In the genomic region with DNA sequence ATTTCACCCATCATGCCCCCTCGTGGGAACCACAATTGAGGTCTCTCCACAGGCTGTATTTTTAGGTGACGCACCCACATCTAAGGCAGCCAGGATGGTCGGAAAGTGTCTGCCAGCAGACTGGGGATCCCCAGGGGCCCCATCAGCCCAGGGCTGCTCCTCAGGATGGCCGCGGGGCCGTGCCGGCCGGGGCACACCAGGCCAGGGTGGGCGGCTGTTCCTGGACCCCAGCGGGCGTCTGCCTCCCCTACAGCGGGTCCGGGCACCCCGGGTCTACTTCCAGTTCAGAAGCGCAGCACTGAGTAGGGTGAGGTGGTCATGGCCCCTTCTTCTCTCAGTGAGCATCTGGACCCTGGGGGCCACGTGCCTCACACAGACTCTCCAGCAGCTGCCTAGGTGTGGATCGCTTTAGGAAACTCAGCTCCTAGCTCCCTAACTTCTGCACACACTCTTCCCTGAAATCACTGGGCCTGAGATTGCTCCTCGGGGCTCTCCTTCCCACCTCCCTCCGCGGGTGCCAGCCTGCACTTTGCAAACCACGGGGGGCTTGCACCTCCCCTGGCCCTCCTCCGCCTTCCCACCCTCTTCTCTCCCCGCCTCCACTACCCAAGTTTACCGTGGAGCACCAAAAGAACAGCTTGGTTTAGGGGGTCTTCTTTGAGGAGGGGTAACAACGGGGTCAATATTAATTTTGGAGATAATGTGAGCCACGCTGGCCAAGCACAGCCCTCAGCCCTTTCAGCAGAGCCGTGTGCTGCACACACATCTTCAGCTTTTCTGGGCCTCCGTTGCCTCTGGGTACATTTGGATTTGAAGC, we compare ENCODE assay signal across 1 cellular context.
TF ChIP-seq lines count a peak whose summit lies in the region.

No MANE protein-coding gene starts in this region.

TF ChIP-seq in H1, 55 proteins besides CTCF, POLR2A, EP300 and RAD21:
- TF ChIP-seq EZH2 (IDR thresholded peaks at IDR 0.05; ENCODE audit: low read depth, low read length, severe bottlenecking) (peak; percentile 9), SIRT6 (IDR thresholded peaks at IDR 0.05; ENCODE audit: low read length) (no peak), RNF2 (IDR thresholded peaks at IDR 0.05; ENCODE audit: borderline replicate concordance, low read depth, low read length, missing control alignments, poor library complexity, severe bottlenecking) (no peak)
